In genomic region chr5:5906778-5907177, GRCh38 we compare ENCODE assay signal across 7 cellular contexts.
"Had no signal": no experiment of that assay in that cellular context is flagged by ENCODE, and none has a peak within 500 bp of the region (broad histone marks: within the 10 kb centered on the region; RNA-seq: fewer than 3 reads in every experiment).

No MANE protein-coding gene starts in this region.

- H3K27ac Mint-ChIP-seq: IgD-negative memory B cell had no signal

- ATAC-seq: HepG2 had no signal

- H3K4me1 Mint-ChIP-seq: IgD-negative memory B cell had no signal

- H3K27ac ChIP-seq: HL-60, KMS-11 had no signal

- DNase-seq: KBM-7, KG1 had no signal

- H3K4me3 Mint-ChIP-seq: IgD-negative memory B cell had no signal

- FAIRE-seq: HepG2, HTR-8/SVneo had no signal

- H3K9ac ChIP-seq: KMS-11 had no signal

- H3K4me2 ChIP-seq: KMS-11 had no signal
